1 cellular context compared by ENCODE assay signal in the genomic region with DNA sequence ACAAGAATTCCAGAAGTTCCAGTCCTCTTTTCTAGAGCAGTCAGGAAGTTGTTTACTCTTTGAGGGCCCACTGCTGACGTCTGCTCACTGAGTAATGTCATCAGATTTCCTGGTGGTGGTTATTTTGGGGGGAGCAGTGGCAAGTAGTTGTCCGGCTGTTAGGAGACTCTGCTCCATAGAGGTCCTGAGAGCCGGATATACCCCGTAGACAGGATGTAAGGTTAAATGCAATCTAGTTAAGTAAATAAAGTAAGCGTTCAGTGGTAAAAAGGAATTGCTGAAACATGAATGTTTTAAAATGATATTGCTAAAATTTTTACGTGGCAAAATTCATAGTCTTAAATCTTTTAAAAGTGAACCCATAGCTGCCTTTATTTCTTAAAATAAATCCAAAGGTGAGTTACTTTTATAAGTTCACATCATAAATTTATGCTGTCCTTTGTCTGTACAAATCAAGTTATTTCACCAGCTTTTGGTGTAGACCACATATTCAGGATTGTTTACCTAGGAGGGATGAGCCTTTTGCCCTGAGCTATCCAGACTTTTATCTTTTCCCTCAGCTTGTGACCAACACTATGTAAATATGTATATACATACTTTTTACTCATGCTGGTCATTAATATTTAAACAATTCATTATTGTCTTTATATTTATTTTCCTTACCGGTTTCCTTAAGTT.
TF ChIP-seq lines count a peak whose summit lies in the region.

No MANE protein-coding gene starts in this region.

TF ChIP-seq in HepG2, 621 proteins besides CTCF, POLR2A, EP300 and RAD21 (continued from another document and continues in another):
- peak; percentile 85 for TF ChIP-seq GFI1 (CRISPR knock-in tag; IDR thresholded peaks at IDR 0.05; ENCODE audit: borderline replicate concordance)
- no peak for TF ChIP-seq CHD2 (IDR thresholded peaks at IDR 0.05; ENCODE audit: low read depth, low read length)
- TF ChIP-seq ZNF773 (CRISPR knock-in tag; IDR thresholded peaks at IDR 0.05; ENCODE audit: borderline replicate concordance), result no peak
- TF ChIP-seq, protein P1, sequence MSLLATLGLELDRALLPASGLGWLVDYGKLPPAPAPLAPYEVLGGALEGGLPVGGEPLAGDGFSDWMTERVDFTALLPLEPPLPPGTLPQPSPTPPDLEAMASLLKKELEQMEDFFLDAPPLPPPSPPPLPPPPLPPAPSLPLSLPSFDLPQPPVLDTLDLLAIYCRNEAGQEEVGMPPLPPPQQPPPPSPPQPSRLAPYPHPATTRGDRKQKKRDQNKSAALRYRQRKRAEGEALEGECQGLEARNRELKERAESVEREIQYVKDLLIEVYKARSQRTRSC (CRISPR knock-in tag; IDR thresholded peaks at IDR 0.05; ENCODE audit: low read depth), result no peak
- TF ChIP-seq, protein P2, sequence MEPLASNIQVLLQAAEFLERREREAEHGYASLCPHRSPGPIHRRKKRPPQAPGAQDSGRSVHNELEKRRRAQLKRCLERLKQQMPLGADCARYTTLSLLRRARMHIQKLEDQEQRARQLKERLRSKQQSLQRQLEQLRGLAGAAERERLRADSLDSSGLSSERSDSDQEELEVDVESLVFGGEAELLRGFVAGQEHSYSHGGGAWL (CRISPR knock-in tag; IDR thresholded peaks at IDR 0.05), result no peak
- TF ChIP-seq ZNF232 (CRISPR knock-in tag; IDR thresholded peaks at IDR 0.05; ENCODE audit: borderline replicate concordance), result peak; percentile 63
- TF ChIP-seq ZNF674 (CRISPR knock-in tag; IDR thresholded peaks at IDR 0.05; ENCODE audit: low read depth), result no peak
- TF ChIP-seq ZBTB42 (CRISPR knock-in tag; IDR thresholded peaks at IDR 0.05), result no peak
- TF ChIP-seq, protein P3, sequence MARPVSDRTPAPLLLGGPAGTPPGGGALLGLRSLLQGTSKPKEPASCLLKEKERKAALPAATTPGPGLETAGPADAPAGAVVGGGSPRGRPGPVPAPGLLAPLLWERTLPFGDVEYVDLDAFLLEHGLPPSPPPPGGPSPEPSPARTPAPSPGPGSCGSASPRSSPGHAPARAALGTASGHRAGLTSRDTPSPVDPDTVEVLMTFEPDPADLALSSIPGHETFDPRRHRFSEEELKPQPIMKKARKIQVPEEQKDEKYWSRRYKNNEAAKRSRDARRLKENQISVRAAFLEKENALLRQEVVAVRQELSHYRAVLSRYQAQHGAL (CRISPR knock-in tag; IDR thresholded peaks at IDR 0.05; ENCODE audit: not compliant biosample characterization), result no peak
- no peak for TF ChIP-seq SIN3A (IDR thresholded peaks at IDR 0.05; ENCODE audit: borderline replicate concordance, low read depth, low read length)
- TF ChIP-seq AKAP8 (CRISPR knock-in tag; IDR thresholded peaks at IDR 0.05), result no peak
- no peak for TF ChIP-seq SNAI1 (CRISPR knock-in tag; IDR thresholded peaks at IDR 0.05; ENCODE audit: borderline replicate concordance)
- peak; percentile 71; the same call in 1 of the 2 replicates for TF ChIP-seq FOXJ3 (CRISPR knock-in tag; IDR thresholded peaks at IDR 0.05; ENCODE audit: borderline replicate concordance)
- TF ChIP-seq ZNF331 (CRISPR knock-in tag; IDR thresholded peaks at IDR 0.05), result 0 out of 2 replicates have a peak, but pooled peaks have one; percentile 15
- TF ChIP-seq DNMT1 (CRISPR knock-in tag; IDR thresholded peaks at IDR 0.05), result no peak
- TF ChIP-seq GTF2F1 (IDR thresholded peaks at IDR 0.05; ENCODE audit: low read length), result no peak
- peak; percentile 49 for TF ChIP-seq NCOA2 (CRISPR knock-in tag; IDR thresholded peaks at IDR 0.05)
- TF ChIP-seq ATRX (CRISPR knock-in tag; IDR thresholded peaks at IDR 0.05; ENCODE audit: borderline replicate concordance), result no peak
- TF ChIP-seq, protein P4, sequence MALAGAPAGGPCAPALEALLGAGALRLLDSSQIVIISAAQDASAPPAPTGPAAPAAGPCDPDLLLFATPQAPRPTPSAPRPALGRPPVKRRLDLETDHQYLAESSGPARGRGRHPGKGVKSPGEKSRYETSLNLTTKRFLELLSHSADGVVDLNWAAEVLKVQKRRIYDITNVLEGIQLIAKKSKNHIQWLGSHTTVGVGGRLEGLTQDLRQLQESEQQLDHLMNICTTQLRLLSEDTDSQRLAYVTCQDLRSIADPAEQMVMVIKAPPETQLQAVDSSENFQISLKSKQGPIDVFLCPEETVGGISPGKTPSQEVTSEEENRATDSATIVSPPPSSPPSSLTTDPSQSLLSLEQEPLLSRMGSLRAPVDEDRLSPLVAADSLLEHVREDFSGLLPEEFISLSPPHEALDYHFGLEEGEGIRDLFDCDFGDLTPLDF (CRISPR knock-in tag; IDR thresholded peaks at IDR 0.05), result no peak
- TF ChIP-seq PPARG (CRISPR knock-in tag; conservative IDR thresholded peaks at IDR 0.05), result peak; percentile 13; the same call in 1 of the 2 replicates
- no peak for TF ChIP-seq EED (CRISPR knock-in tag; IDR thresholded peaks at IDR 0.05)
- TF ChIP-seq HDAC2 (CRISPR knock-in tag; IDR thresholded peaks at IDR 0.05), result peak; percentile 41; the same call in 1 of the 2 replicates
- peak; percentile 28; the same call in 1 of the 2 replicates for TF ChIP-seq BHLHE40 (IDR thresholded peaks at IDR 0.05; ENCODE audit: low read length)
- no peak for TF ChIP-seq SSRP1 (CRISPR knock-in tag; IDR thresholded peaks at IDR 0.05)
- no peak for TF ChIP-seq EEA1 (CRISPR knock-in tag; IDR thresholded peaks at IDR 0.05; ENCODE audit: borderline replicate concordance)
- no peak for TF ChIP-seq ZNF234 (CRISPR knock-in tag; conservative IDR thresholded peaks at IDR 0.05)
- TF ChIP-seq, protein P5, sequence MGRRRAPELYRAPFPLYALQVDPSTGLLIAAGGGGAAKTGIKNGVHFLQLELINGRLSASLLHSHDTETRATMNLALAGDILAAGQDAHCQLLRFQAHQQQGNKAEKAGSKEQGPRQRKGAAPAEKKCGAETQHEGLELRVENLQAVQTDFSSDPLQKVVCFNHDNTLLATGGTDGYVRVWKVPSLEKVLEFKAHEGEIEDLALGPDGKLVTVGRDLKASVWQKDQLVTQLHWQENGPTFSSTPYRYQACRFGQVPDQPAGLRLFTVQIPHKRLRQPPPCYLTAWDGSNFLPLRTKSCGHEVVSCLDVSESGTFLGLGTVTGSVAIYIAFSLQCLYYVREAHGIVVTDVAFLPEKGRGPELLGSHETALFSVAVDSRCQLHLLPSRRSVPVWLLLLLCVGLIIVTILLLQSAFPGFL (CRISPR knock-in tag; IDR thresholded peaks at IDR 0.05), result no peak
- no peak for TF ChIP-seq ZBTB8A (CRISPR knock-in tag; IDR thresholded peaks at IDR 0.05; ENCODE audit: borderline replicate concordance, low read depth)
- TF ChIP-seq AGO2 (optimal IDR thresholded peaks at IDR 0.05; ENCODE audit: low read depth, low read length), result no peak
- TF ChIP-seq ZFYVE20 (CRISPR knock-in tag; IDR thresholded peaks at IDR 0.05; ENCODE audit: borderline replicate concordance, low read depth), result no peak
- TF ChIP-seq, protein P6, sequence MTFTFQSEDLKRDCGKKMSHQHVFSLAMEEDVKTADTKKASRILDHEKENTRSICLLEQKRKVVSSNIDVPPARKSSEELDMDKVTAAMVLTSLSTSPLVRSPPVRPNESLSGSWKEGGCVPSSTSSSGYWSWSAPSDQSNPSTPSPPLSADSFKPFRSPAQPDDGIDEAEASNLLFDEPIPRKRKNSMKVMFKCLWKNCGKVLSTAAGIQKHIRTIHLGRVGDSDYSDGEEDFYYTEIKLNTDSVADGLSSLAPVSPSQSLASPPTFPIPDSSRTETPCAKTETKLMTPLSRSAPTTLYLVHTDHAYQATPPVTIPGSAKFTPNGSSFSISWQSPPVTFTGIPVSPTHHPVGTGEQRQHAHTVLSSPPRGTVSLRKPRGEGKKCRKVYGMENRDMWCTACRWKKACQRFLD (CRISPR knock-in tag; IDR thresholded peaks at IDR 0.05; ENCODE audit: borderline replicate concordance), result no peak
- TF ChIP-seq ZNF30 (CRISPR knock-in tag; IDR thresholded peaks at IDR 0.05), result no peak
- peak; percentile 41; the same call in 1 of the 2 replicates for TF ChIP-seq TBX2 (CRISPR knock-in tag; IDR thresholded peaks at IDR 0.05; ENCODE audit: borderline replicate concordance)
- TF ChIP-seq, protein P7, sequence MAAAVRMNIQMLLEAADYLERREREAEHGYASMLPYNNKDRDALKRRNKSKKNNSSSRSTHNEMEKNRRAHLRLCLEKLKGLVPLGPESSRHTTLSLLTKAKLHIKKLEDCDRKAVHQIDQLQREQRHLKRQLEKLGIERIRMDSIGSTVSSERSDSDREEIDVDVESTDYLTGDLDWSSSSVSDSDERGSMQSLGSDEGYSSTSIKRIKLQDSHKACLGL (CRISPR knock-in tag; IDR thresholded peaks at IDR 0.05), result no peak
- TF ChIP-seq, protein P8, sequence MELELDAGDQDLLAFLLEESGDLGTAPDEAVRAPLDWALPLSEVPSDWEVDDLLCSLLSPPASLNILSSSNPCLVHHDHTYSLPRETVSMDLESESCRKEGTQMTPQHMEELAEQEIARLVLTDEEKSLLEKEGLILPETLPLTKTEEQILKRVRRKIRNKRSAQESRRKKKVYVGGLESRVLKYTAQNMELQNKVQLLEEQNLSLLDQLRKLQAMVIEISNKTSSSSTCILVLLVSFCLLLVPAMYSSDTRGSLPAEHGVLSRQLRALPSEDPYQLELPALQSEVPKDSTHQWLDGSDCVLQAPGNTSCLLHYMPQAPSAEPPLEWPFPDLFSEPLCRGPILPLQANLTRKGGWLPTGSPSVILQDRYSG (CRISPR knock-in tag; IDR thresholded peaks at IDR 0.05), result no peak
- peak; percentile 84 for TF ChIP-seq PHF21A (CRISPR knock-in tag; IDR thresholded peaks at IDR 0.05)
- TF ChIP-seq, protein P9, sequence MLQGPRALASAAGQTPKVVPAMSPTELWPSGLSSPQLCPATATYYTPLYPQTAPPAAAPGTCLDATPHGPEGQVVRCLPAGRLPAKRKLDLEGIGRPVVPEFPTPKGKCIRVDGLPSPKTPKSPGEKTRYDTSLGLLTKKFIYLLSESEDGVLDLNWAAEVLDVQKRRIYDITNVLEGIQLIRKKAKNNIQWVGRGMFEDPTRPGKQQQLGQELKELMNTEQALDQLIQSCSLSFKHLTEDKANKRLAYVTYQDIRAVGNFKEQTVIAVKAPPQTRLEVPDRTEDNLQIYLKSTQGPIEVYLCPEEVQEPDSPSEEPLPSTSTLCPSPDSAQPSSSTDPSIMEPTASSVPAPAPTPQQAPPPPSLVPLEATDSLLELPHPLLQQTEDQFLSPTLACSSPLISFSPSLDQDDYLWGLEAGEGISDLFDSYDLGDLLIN (CRISPR knock-in tag; IDR thresholded peaks at IDR 0.05; ENCODE audit: borderline replicate concordance), result no peak
- TF ChIP-seq KLF11 (CRISPR knock-in tag; IDR thresholded peaks at IDR 0.05), result no peak
- no peak for TF ChIP-seq KAT8 (CRISPR knock-in tag; IDR thresholded peaks at IDR 0.05)
- TF ChIP-seq HHEX (CRISPR knock-in tag; IDR thresholded peaks at IDR 0.05), result no peak
- no peak for TF ChIP-seq GATAD1 (CRISPR knock-in tag; IDR thresholded peaks at IDR 0.05)
- TF ChIP-seq TBP (CRISPR knock-in tag; IDR thresholded peaks at IDR 0.05), result no peak
- no peak for TF ChIP-seq ATF7-NPFF (CRISPR knock-in tag; IDR thresholded peaks at IDR 0.05; ENCODE audit: low read depth)
- peak; percentile 76; the same call in 1 of the 2 replicates for TF ChIP-seq CHD4 (IDR thresholded peaks at IDR 0.05; ENCODE audit: borderline replicate concordance, low read length)
- no peak for TF ChIP-seq ZNF251 (CRISPR knock-in tag; IDR thresholded peaks at IDR 0.05)
- TF ChIP-seq MXD4 (CRISPR knock-in tag; IDR thresholded peaks at IDR 0.05), result no peak
- peak; percentile 83 for TF ChIP-seq TCF7 (IDR thresholded peaks at IDR 0.05; ENCODE audit: low read depth)
- TF ChIP-seq IKZF1 (IDR thresholded peaks at IDR 0.05), result no peak
- no peak for TF ChIP-seq ARID2 (CRISPR knock-in tag; IDR thresholded peaks at IDR 0.05; ENCODE audit: borderline replicate concordance)
- no peak for TF ChIP-seq ZNF337 (CRISPR knock-in tag; IDR thresholded peaks at IDR 0.05; ENCODE audit: borderline replicate concordance, low read depth)
- TF ChIP-seq, protein P10, sequence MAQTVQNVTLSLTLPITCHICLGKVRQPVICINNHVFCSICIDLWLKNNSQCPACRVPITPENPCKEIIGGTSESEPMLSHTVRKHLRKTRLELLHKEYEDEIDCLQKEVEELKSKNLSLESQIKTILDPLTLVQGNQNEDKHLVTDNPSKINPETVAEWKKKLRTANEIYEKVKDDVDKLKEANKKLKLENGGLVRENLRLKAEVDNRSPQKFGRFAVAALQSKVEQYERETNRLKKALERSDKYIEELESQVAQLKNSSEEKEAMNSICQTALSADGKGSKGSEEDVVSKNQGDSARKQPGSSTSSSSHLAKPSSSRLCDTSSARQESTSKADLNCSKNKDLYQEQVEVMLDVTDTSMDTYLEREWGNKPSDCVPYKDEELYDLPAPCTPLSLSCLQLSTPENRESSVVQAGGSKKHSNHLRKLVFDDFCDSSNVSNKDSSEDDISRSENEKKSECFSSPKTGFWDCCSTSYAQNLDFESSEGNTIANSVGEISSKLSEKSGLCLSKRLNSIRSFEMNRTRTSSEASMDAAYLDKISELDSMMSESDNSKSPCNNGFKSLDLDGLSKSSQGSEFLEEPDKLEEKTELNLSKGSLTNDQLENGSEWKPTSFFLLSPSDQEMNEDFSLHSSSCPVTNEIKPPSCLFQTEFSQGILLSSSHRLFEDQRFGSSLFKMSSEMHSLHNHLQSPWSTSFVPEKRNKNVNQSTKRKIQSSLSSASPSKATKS (CRISPR knock-in tag; IDR thresholded peaks at IDR 0.05), result no peak
- no peak for TF ChIP-seq GZF1 (CRISPR knock-in tag; IDR thresholded peaks at IDR 0.05)
- TF ChIP-seq TCF7L2 (IDR thresholded peaks at IDR 0.05; ENCODE audit: low read depth, low read length), result peak; percentile 49; the same call in 1 of the 2 replicates
- TF ChIP-seq ZNF589 (CRISPR knock-in tag; conservative IDR thresholded peaks at IDR 0.05), result no peak
- TF ChIP-seq, protein P11, sequence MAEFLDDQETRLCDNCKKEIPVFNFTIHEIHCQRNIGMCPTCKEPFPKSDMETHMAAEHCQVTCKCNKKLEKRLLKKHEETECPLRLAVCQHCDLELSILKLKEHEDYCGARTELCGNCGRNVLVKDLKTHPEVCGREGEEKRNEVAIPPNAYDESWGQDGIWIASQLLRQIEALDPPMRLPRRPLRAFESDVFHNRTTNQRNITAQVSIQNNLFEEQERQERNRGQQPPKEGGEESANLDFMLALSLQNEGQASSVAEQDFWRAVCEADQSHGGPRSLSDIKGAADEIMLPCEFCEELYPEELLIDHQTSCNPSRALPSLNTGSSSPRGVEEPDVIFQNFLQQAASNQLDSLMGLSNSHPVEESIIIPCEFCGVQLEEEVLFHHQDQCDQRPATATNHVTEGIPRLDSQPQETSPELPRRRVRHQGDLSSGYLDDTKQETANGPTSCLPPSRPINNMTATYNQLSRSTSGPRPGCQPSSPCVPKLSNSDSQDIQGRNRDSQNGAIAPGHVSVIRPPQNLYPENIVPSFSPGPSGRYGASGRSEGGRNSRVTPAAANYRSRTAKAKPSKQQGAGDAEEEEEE (CRISPR knock-in tag; IDR thresholded peaks at IDR 0.05; ENCODE audit: borderline replicate concordance), result no peak
- TF ChIP-seq ZBTB21 (CRISPR knock-in tag; IDR thresholded peaks at IDR 0.05), result peak; percentile 90
- TF ChIP-seq ZNF780A (CRISPR knock-in tag; IDR thresholded peaks at IDR 0.05), result no peak
- TF ChIP-seq ONECUT2 (CRISPR knock-in tag; IDR thresholded peaks at IDR 0.05), result no peak
- TF ChIP-seq PAX8 (CRISPR knock-in tag; IDR thresholded peaks at IDR 0.05; ENCODE audit: borderline replicate concordance), result no peak
